ENCODE assay signal across 25 cellular contexts in the genomic region with DNA sequence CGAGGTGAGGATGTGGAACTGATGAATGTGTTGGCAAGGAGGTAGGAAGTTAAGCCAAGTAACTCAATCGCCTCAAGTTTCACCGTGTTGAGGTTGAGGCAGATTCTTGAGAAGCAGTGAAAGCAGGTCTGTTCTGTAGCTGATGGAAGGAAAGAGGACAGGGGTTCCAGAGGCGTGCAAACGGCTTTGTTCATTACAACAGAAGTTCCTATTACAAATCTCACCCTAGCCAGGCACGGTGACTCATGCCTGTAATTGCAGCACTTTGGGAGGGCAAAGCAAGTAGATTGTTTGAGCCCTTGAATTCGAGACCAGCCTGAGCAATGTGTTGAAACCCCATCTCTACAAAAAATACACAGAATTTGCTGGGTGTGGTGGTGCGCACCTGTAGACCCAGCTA. TPM values are rescaled to one million over a fixed set of nuclear protein-coding genes. Genes with fewer than 3 reads are reported as not detected.
DNase-seq lines count a peak whose midpoint lies in the region; ATAC-seq and TF ChIP-seq lines count a peak whose summit lies in the region.
"Had no signal": no experiment of that assay in that cellular context is flagged by ENCODE, and none has a peak within 500 bp of the region (broad histone marks: within the 10 kb centered on the region; RNA-seq: fewer than 3 reads in every experiment).

No MANE protein-coding gene starts in this region.

- no peak for TF ChIP-seq EP300 in esophagus muscularis mucosa (IDR thresholded peaks at IDR 0.05)

- CTCF ChIA-PET in A673 (lab: Charles Lee): no interaction called here

- in situ Hi-C loops in GM13976 (cut with MboI; ENCODE audit: low sequenced_read_pairs, unreplicated experiment): loop anchor here (25.0 kb wide), 2 partner anchors 132 to 382 kb away; no protein-coding TSS in a partner anchor

- H3K9me3 ChIP-seq in A673 (ENCODE audit: low read depth, low read length, poor library complexity, severe bottlenecking): no peaks in the 10 kb centered on the region
- H3K9me3 ChIP-seq in esophagus muscularis mucosa: no peaks in the 10 kb centered on the region

- no peak for ATAC-seq in left colon
- ATAC-seq: T-cell had no signal

- no peak for TF ChIP-seq POLR2A in esophagus muscularis mucosa (IDR thresholded peaks at IDR 0.05; ENCODE audit: low read depth)

- H3K27me3 ChIP-seq in A673 (replicated peaks; ENCODE audit: insufficient read depth, low read depth, low read length, poor library complexity) (no peaks in the 10 kb centered on the region), esophagus muscularis mucosa (peaks cover 0 to 19% (median 0%) of the 10 kb centered on the region in 4 donors)
- H3K27me3 ChIP-seq: dorsolateral prefrontal cortex had no signal

- DNase-seq in A673 (ENCODE audit: low spot score): peak; percentile 64
- peak; percentile 48 for DNase-seq in HT1080 (ENCODE audit: low read depth)
- peak; percentile 38 for DNase-seq in RKO (ENCODE audit: low spot score)
- DNase-seq in esophagus muscularis mucosa (ENCODE audit: extremely low spot score): peak; percentile 60
- DNase-seq in GM13976 (ENCODE audit: low spot score): no peak
- no peak for DNase-seq in NCI-H2171 (lab: John Stamatoyannopoulos, UW)
- DNase-seq in activated CD8-positive, alpha-beta memory T cell treated with anti-CD3 and anti-CD28 coated beads, Interleukin-2, amount 50 U/mL, for 48 hours: no peak
- DNase-seq in left colon: no peak
- DNase-seq: ACHN; activated CD4-positive, alpha-beta T cell treated with anti-CD3 and anti-CD28 coated beads, Interleukin-2, amount 50 U/mL, for 1 hour; activated CD8-positive, alpha-beta memory T cell treated with anti-CD3 and anti-CD28 coated beads, Interleukin-2, amount 50 U/mL, for 4 hours; activated effector memory CD4-positive, alpha-beta T cell treated with Interleukin-2 at 50 U/mL for 16 hours; DMS53; dorsolateral prefrontal cortex; KBM-7; NCI-H774; RPMI8226; substantia nigra; T-cell had no signal

- intact Hi-C loops in A673 (cut with micrococcal nuclease; ENCODE audit: unreplicated experiment): loop anchor here (5.0 to 10.0 kb wide), 2 partner anchors 1200 to 1402 kb away; no protein-coding TSS in a partner anchor
- intact Hi-C loops in esophagus muscularis mucosa (cut with DNase I): no loop called here
- intact Hi-C loops in left colon (cut with DNase I, micrococcal nuclease): no loop called here

- H3K4me1 ChIP-seq in A673 (ENCODE audit: insufficient read depth, low read length, poor library complexity, severe bottlenecking) (peaks cover 9% of the 10 kb centered on the region), esophagus muscularis mucosa (peaks cover 4 to 7% (median 5%) of the 10 kb centered on the region in 4 donors)
- H3K4me1 ChIP-seq: neural progenitor cell had no signal

- H3K27ac ChIP-seq in A673 (ENCODE audit: low read depth, low read length, poor library complexity, severe bottlenecking): no peak overlapping the region
- no peak overlapping the region for H3K27ac ChIP-seq in esophagus muscularis mucosa (replicated peaks in 1 of 4)
- H3K27ac ChIP-seq: dorsolateral prefrontal cortex, neural progenitor cell, VCaP had no signal

- no peak overlapping the region for H3K4me3 ChIP-seq in A673 (ENCODE audit: low read depth, low read length, poor library complexity, severe bottlenecking)
- no peak overlapping the region for H3K4me3 ChIP-seq in esophagus muscularis mucosa
- H3K4me3 ChIP-seq: dorsolateral prefrontal cortex, neural progenitor cell had no signal

- BruUV-seq in A673 (replicated peaks; lab: Mats Ljungman, UMichigan): no TSS peak

- TF ChIP-seq CTCF in A673 (conservative IDR thresholded peaks at IDR 0.05; ENCODE audit: low read depth, low read length): no peak
- no peak for TF ChIP-seq CTCF in esophagus muscularis mucosa (IDR thresholded peaks at IDR 0.05)
- TF ChIP-seq CTCF in GM13976 (IDR thresholded peaks at IDR 0.05; ENCODE audit: borderline replicate concordance, control extremely low read depth, extremely low read depth, insufficient read depth, missing control alignments): no peak

- 70% methylated on average over 8 of the region's 8 CpGs for WGBS in esophagus muscularis mucosa

- no peaks in the 10 kb centered on the region for H3K36me3 ChIP-seq in A673 (ENCODE audit: insufficient read depth, low read length, poor library complexity, severe bottlenecking)
- no peaks in the 10 kb centered on the region for H3K36me3 ChIP-seq in esophagus muscularis mucosa
- H3K36me3 ChIP-seq: neural progenitor cell had no signal

- POLR2A ChIA-PET in A673 (lab: Charles Lee; ENCODE audit: low non-redundant PET): no interaction called here

RNA-seq across cellular contexts. Expression of a gene that starts 36.9 kb away (rescaled TPM):
- total RNA-seq in A673 (2021): not detected in 2 replicates
- not detected in 2 replicates for total RNA-seq in HT1080 (2014; rRNA removed; shearing (Covaris generic))
- not detected in 2 replicates for polyA plus RNA-seq in HT1080 (2015; cell fraction: cytosol; rRNA removed)
- not detected in 2 replicates for polyA plus RNA-seq in HT1080 (2015; cell fraction: nucleus; rRNA removed)
- not detected for total RNA-seq in esophagus muscularis mucosa
- total RNA-seq in left colon: not detected
- total RNA-seq: cardiac septum, epithelial cell of proximal tubule, mononuclear cell, pulmonary artery endothelial cell, T-cell had no signal

RNA-seq across cellular contexts. Expression of a gene that starts 59.8 kb away (rescaled TPM):
- total RNA-seq in A673 (2021): 6.4 and 9.1 TPM in 2 replicates
- total RNA-seq in HT1080 (2014; rRNA removed; shearing (Covaris generic)): 10.1 and 10.3 TPM in 2 replicates
- 11.2 and 11.5 TPM in 2 replicates for polyA plus RNA-seq in HT1080 (2015; cell fraction: cytosol; rRNA removed)
- 2.8 and 4.5 TPM in 2 replicates for polyA plus RNA-seq in HT1080 (2015; cell fraction: nucleus; rRNA removed)
- 10 to 100 TPM; 36.0 to 48.6 (median 40.6) TPM for total RNA-seq in esophagus muscularis mucosa
- 10 to 100 TPM; 39.9 to 43.7 TPM for total RNA-seq in left colon

Comparison
In these comparisons a context has a peak if more than half of its experiments do, and no peak if none do; other contexts are left out.
1. DNase-seq: peak in A673 (single experiment), HT1080 (single experiment), RKO (single experiment) and esophagus muscularis mucosa (single experiment); none in GM13976 (single experiment), NCI-H2171 (single experiment), activated CD8-positive, alpha-beta memory T cell treated with anti-CD3 and anti-CD28 coated beads, Interleukin-2, amount 50 U/mL, for 48 hours (single experiment) and left colon (0 of 2).